8 cellular contexts compared by ENCODE assay signal in genomic region chr2:31496466-31496870, GRCh38.
A peak's percentile ranks its signal among the peaks of the same experiment; 100 is the strongest.
DNase-seq lines count a peak whose midpoint lies in the region; ATAC-seq, FAIRE-seq and TF ChIP-seq lines count a peak whose summit lies in the region.
"Not testable (repeated sequence)": the region's sequence is repeated elsewhere in the genome, so short reads cannot be mapped to it uniquely, and the experiment has no call there.

No MANE protein-coding gene starts in this region.

- H3K36me3 ChIP-seq in CD8-positive, alpha-beta T cell (ENCODE audit: insufficient read depth, low read length); RWPE2 (ENCODE audit: low read depth); K562 (ENCODE audit: control insufficient read depth, insufficient read depth, low read length); left lung; neuronal stem cell (replicated peaks in 1 of 2; ENCODE audit: control insufficient read depth in 2 of 2, insufficient read depth in 2 of 2, low read length in 2 of 2): not testable (repeated sequence)

- peaks cover 16% of the 10 kb centered on the region for H3K27me3 Mint-ChIP-seq in CD8-positive, alpha-beta T cell (ENCODE audit: low read depth)

- H3K9ac ChIP-seq in K562 (ENCODE audit: insufficient read depth in 1 of 2, low read depth in 2 of 2, low read length in 2 of 2) (peak overlapping the region in 1 of 2 experiments; percentile 74; a peak in 2 of 4 replicates), neuronal stem cell (ENCODE audit: low read depth, low read length, poor library complexity) (peak overlapping the region; percentile 86)

- H2BK5ac ChIP-seq in neuronal stem cell (ENCODE audit: low read length), result not testable (repeated sequence)

- H3K4me1 Mint-ChIP-seq in CD8-positive, alpha-beta T cell (ENCODE audit: low read depth), result not testable (repeated sequence)

- not testable (repeated sequence) for H3K79me2 ChIP-seq in K562 (ENCODE audit: control insufficient read depth, insufficient read depth, low read length)

- not testable (repeated sequence) for H3K23ac ChIP-seq in neuronal stem cell (ENCODE audit: low read depth, low read length, poor library complexity)

- H3K27me3 ChIP-seq in CD8-positive, alpha-beta T cell (ENCODE audit: insufficient read depth, low read length); RWPE2 (ENCODE audit: insufficient read depth, poor library complexity, severe bottlenecking); K562 (ENCODE audit: control insufficient read depth in 2 of 2, insufficient read depth in 2 of 2, low read length in 2 of 2); foreskin keratinocyte; left lung; neuronal stem cell (ENCODE audit: control insufficient read depth in 3 of 3, insufficient read depth in 3 of 3, low read depth in 1 of 3, low read length in 3 of 3): not testable (repeated sequence)

- H3K14ac ChIP-seq in neuronal stem cell (ENCODE audit: low read length), result not testable (repeated sequence)

- peak overlapping the region; percentile 80 for H3K18ac ChIP-seq in neuronal stem cell (ENCODE audit: low read length)

- H3K36me3 Mint-ChIP-seq in CD8-positive, alpha-beta T cell, result not testable (repeated sequence)

- H3K79me1 ChIP-seq in neuronal stem cell (ENCODE audit: low read depth, low read length), result not testable (repeated sequence)

- H2BK15ac ChIP-seq in neuronal stem cell (ENCODE audit: low read length), result not testable (repeated sequence)

- TF ChIP-seq EP300 in K562 (IDR thresholded peaks at IDR 0.05; ENCODE audit: low read length), result not testable (repeated sequence)

- ATAC-seq in CD8-positive, alpha-beta T cell, result not testable (repeated sequence)
- ATAC-seq in RWPE2 (ENCODE audit: low read depth), result peak; percentile 64
- ATAC-seq in K562, result peak; percentile 41; the same call in 1 of the 3 replicates
- ATAC-seq in foreskin keratinocyte, result peak; percentile 39
- ATAC-seq in left lung, result peak; percentile 42

- not testable (repeated sequence) for H4K91ac ChIP-seq in neuronal stem cell (ENCODE audit: low read depth, low read length, poor library complexity)

- not testable (repeated sequence) for TF ChIP-seq POLR2A in K562 (conservative IDR thresholded peaks at IDR 0.05)

- 7% methylated on average over 16 of the region's 20 CpGs for WGBS in K562 (ENCODE audit: insufficient coverage, low coverage, missing lambda C conversion rate)
- WGBS in neuronal stem cell (ENCODE audit: extremely low coverage in 2 of 2, insufficient read length in 2 of 2, insufficient replicate concordance in 1 of 2), 2 donors, result no CpG with 5 or more reads among the region's 20 CpGs

- intact Hi-C loops in CD8-positive, alpha-beta T cell (cut with DNase I, micrococcal nuclease); K562 (cut with micrococcal nuclease); left lung (cut with DNase I): not testable (repeated sequence)

- not testable (repeated sequence) for H3K4ac ChIP-seq in neuronal stem cell (ENCODE audit: low read length)

- H3K4me1 ChIP-seq in CD8-positive, alpha-beta T cell (ENCODE audit: insufficient read depth, low read length); RWPE2 (ENCODE audit: insufficient read depth, poor library complexity, severe bottlenecking); K562 (replicated peaks in 1 of 2; ENCODE audit: control insufficient read depth in 2 of 2, insufficient read depth in 2 of 2, low read length in 2 of 2); foreskin keratinocyte; left lung; neuronal stem cell (ENCODE audit: control insufficient read depth in 2 of 2, insufficient read depth in 1 of 2, low read depth in 1 of 2, low read length in 2 of 2): not testable (repeated sequence)

- not testable (repeated sequence) for H4K20me1 ChIP-seq in K562 (replicated peaks; ENCODE audit: control insufficient read depth, insufficient read depth, low read length)

- H3K4me3 ChIP-seq in CD8-positive, alpha-beta T cell (ENCODE audit: low read depth, low read length); left lung: not testable (repeated sequence)
- peak overlapping the region; percentile 35 for H3K4me3 ChIP-seq in RWPE2 (ENCODE audit: severe bottlenecking)
- H3K4me3 ChIP-seq in K562, result peak overlapping the region; percentile 28; the same call in 1 of the 2 replicates
- H3K4me3 ChIP-seq in neuronal stem cell (ENCODE audit: low read length in 2 of 2), result peak overlapping the region; percentile 37 to 84

- not testable (repeated sequence) for BruUV-seq in K562 (replicated peaks; lab: Mats Ljungman, UMichigan)

- not testable (repeated sequence) for DNase-seq in CD8-positive, alpha-beta T cell; RWPE2 (ENCODE audit: low spot score); K562 (ENCODE audit: extremely low read depth in 1 of 4, low spot score in 3 of 4); left lung; neuronal stem cell (ENCODE audit: low spot score)
- DNase-seq in LoVo (ENCODE audit: low spot score) (peak; percentile 41), NCI-H524 (lab: John Stamatoyannopoulos, UW) (peak; percentile 35 to 76), foreskin keratinocyte (peak in 1 of 2 donors; percentile 48)

- not testable (repeated sequence) for H4K8ac ChIP-seq in neuronal stem cell (ENCODE audit: low read depth, low read length)

- H3K9me3 Mint-ChIP-seq in CD8-positive, alpha-beta T cell, result not testable (repeated sequence)

- CTCF ChIA-PET in CD8-positive, alpha-beta T cell (lab: Charles Lee); K562 (lab: Yijun Ruan, JAX; ENCODE audit: low intra/inter-chr PET ratio): not testable (repeated sequence)

- H2BK120ac ChIP-seq in neuronal stem cell (ENCODE audit: low read depth, low read length), result not testable (repeated sequence)

- H3K27ac Mint-ChIP-seq in CD8-positive, alpha-beta T cell, result not testable (repeated sequence)

- TF ChIP-seq RAD21 in K562 (CRISPR knock-in tag; conservative IDR thresholded peaks at IDR 0.05 in 1 of 2, IDR thresholded peaks at IDR 0.05 in 1 of 2), result not testable (repeated sequence)

- not testable (repeated sequence) for H3K27ac ChIP-seq in CD8-positive, alpha-beta T cell (ENCODE audit: low read depth, low read length); K562 (ENCODE audit: extremely low read depth, low read depth, low read length); foreskin keratinocyte; left lung
- H3K27ac ChIP-seq in RWPE2 (ENCODE audit: poor library complexity, severe bottlenecking), result peak overlapping the region; percentile 23
- H3K27ac ChIP-seq in neuronal stem cell (replicated peaks; ENCODE audit: low read length), result peak overlapping the region; percentile 31

- H3K9me1 ChIP-seq in K562 (ENCODE audit: control insufficient read depth, insufficient read depth, low read length), result not testable (repeated sequence)

- FAIRE-seq in K562 (lab: Jason Lieb, UNC), result not testable (repeated sequence)

- H2BK12ac ChIP-seq in neuronal stem cell (ENCODE audit: low read length), result peak overlapping the region; percentile 90

- not testable (repeated sequence) for H3K9me3 ChIP-seq in CD8-positive, alpha-beta T cell (ENCODE audit: low read length); RWPE2 (ENCODE audit: severe bottlenecking); K562 (replicated peaks; ENCODE audit: control insufficient read depth, insufficient read depth, low read depth, low read length); left lung; neuronal stem cell (replicated peaks in 1 of 2; ENCODE audit: control insufficient read depth in 2 of 2, insufficient read depth in 1 of 2, low read depth in 1 of 2, low read length in 2 of 2)

- peak overlapping the region; percentile 59 for H2AFZ ChIP-seq in K562 (ENCODE audit: low read depth, low read length)
- peak overlapping the region; percentile 86 for H2AFZ ChIP-seq in neuronal stem cell (ENCODE audit: low read length)

- H3K4me3 Mint-ChIP-seq in CD8-positive, alpha-beta T cell, result peak overlapping the region; percentile 22

- H3K4me2 ChIP-seq in K562 (ENCODE audit: insufficient read depth, low read length), result peak overlapping the region; percentile 63
- H3K4me2 ChIP-seq in neuronal stem cell (ENCODE audit: insufficient read depth, low read length, poor library complexity, severe bottlenecking), result peak overlapping the region; percentile 54

- TF ChIP-seq CTCF in CD8-positive, alpha-beta T cell (IDR thresholded peaks at IDR 0.05); RWPE2 (IDR thresholded peaks at IDR 0.05; ENCODE audit: poor library complexity, severe bottlenecking); K562 (IDR thresholded peaks at IDR 0.05 in 2 of 3, conservative IDR thresholded peaks at IDR 0.05 in 1 of 3; ENCODE audit: insufficient read depth in 2 of 3, low read depth in 1 of 3, low read length in 3 of 3); foreskin keratinocyte (conservative IDR thresholded peaks at IDR 0.05); left lung (IDR thresholded peaks at IDR 0.05): not testable (repeated sequence)

- POLR2A ChIA-PET in CD8-positive, alpha-beta T cell (lab: Charles Lee); K562 (lab: Yijun Ruan, JAX): not testable (repeated sequence)

- in situ Hi-C loops in K562 (cut with MboI), result not testable (repeated sequence)

- not testable (repeated sequence) for H2AK5ac ChIP-seq in neuronal stem cell (ENCODE audit: low read depth, low read length)

TF ChIP-seq in K562, 482 proteins besides CTCF, POLR2A, EP300 and RAD21:
- TF ChIP-seq PKNOX1 (IDR thresholded peaks at IDR 0.05), result 0 out of 2 replicates have a peak, but pooled peaks have one; percentile 19
